Comparison of ENCODE assay signal across 19 cellular contexts in the genomic region with DNA sequence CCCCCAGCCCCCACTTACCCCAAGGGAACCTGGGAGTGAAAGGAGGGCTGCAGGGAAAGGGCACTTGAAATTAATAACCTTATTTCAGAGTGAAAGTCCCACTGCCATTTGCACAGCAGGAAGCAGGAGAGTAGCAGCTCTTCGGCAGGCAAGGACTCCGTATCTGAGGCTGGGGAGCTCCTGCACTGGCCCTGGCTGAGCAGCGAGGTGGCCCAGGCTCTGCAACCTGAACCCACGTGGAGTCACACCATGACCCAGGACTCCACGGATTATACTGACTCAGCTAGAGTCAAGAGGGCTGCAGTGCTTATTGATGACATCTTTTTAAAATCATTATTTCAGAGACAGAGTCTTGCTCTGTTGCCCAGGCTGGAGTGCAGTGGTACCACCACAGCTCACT.
"Had no signal": no experiment of that assay in that cellular context is flagged by ENCODE, and none has a peak within 500 bp of the region (broad histone marks: within the 10 kb centered on the region; RNA-seq: fewer than 3 reads in every experiment).

No MANE protein-coding gene starts in this region.

- DNase-seq: effector memory CD8-positive, alpha-beta T cell; esophagus squamous epithelium; foreskin fibroblast; glutamatergic neuron; islet precursor cell; mesendoderm; naive B cell; nephron progenitor cell; sigmoid colon; stimulated activated CD4-positive, alpha-beta T cell treated with anti-CD3 and anti-CD28 coated beads, Interleukin-2, amount 100 ng/mL, for 24 hours; stimulated activated naive CD4-positive, alpha-beta T cell; stomach; substantia nigra; transverse colon had no signal

- FAIRE-seq: colon had no signal

- H3K4me3 ChIP-seq: esophagus squamous epithelium, gastroesophageal sphincter, left lung, sigmoid colon, skin epidermis, stomach, thoracic aorta, transverse colon had no signal

- H3K4me1 ChIP-seq: esophagus squamous epithelium, gastroesophageal sphincter, sigmoid colon, stomach, transverse colon had no signal

- H3K9me3 ChIP-seq: esophagus squamous epithelium, left lung, sigmoid colon, stomach, transverse colon had no signal

- H3K27me3 ChIP-seq: esophagus squamous epithelium, gastroesophageal sphincter, left lung, sigmoid colon, stomach, transverse colon had no signal

- H3K27ac ChIP-seq: esophagus squamous epithelium, gastroesophageal sphincter, left lung, sigmoid colon, skin epidermis, stomach, thoracic aorta, transverse colon had no signal

- ATAC-seq: effector memory CD8-positive, alpha-beta T cell; gastroesophageal sphincter; left lung had no signal

- H3K36me3 ChIP-seq: esophagus squamous epithelium, gastroesophageal sphincter, left lung, sigmoid colon, stomach, thoracic aorta, transverse colon had no signal
